8 cellular contexts compared by ENCODE assay signal in the genomic region with DNA sequence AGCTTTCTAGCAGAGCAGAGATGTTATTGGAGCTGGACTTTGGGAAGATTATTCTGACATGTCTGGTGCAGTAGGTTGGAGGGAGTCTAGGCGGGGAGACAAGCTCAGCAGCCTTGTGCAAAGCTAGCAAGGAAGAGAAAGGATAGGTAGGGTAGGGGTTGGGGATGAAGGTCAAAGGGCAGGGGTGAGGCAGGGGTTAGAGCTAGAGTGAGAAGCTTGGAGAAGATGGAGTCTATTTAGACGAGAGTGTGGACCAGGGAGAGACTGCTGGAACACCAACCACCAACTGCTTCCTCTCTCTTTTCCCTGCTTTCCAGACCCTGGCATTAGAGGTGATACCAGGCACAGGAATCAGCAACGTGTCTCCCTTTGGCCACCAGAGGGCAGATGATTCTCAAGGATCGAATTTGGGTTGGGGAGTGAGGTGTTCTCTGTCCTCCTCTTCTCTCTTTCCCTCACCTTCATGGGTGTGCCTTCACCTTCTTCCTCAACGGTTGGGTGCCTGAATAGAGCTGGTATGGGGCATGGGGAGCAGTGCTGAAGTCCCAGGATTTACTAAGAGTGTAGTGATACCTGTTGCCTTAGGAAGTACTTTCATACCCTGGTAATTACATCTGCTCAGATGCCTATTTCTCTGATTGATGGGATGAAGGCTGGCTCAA. TPM values are rescaled to one million over a fixed set of nuclear protein-coding genes. Genes with fewer than 3 reads are reported as not detected.
DNase-seq lines count a peak whose midpoint lies in the region; ATAC-seq and TF ChIP-seq lines count a peak whose summit lies in the region.

No MANE protein-coding gene starts in this region.

- H3K27me3 Mint-ChIP-seq in activated CD4-positive, alpha-beta T cell treated with anti-CD3 and anti-CD28 coated beads, Interleukin-2, amount 10 ng/mL, durations not matched to agents 7 days and 5 days = no peaks in the 10 kb centered on the region

- H3K9me3 Mint-ChIP-seq in activated CD4-positive, alpha-beta T cell treated with anti-CD3 and anti-CD28 coated beads, Interleukin-2, amount 10 ng/mL, durations not matched to agents 7 days and 5 days = no peaks in the 10 kb centered on the region

- in situ Hi-C loops in HAP-1 (cut with MboI; ENCODE audit: low sequenced_read_pairs) = loop anchor here (5.0 kb wide), 2 partner anchors 110 to 310 kb away; no protein-coding TSS in a partner anchor

- H3K4me3 ChIP-seq in HAP-1 (no peak overlapping the region), coronary artery (no peak overlapping the region), left lung (peak overlapping the region in 1 of 2 donors; percentile 90)

- POLR2A ChIA-PET in activated CD4-positive, alpha-beta T cell treated with anti-CD3 and anti-CD28 coated beads, Interleukin-2, amount 10 ng/mL, durations not matched to agents 7 days and 5 days (lab: Charles Lee) = no interaction called here

- peaks cover 46% of the 10 kb centered on the region for H3K4me1 Mint-ChIP-seq in activated CD4-positive, alpha-beta T cell treated with anti-CD3 and anti-CD28 coated beads, Interleukin-2, amount 10 ng/mL, durations not matched to agents 7 days and 5 days

- peak overlapping the region; percentile 92 for H3K27ac Mint-ChIP-seq in activated CD4-positive, alpha-beta T cell treated with anti-CD3 and anti-CD28 coated beads, Interleukin-2, amount 10 ng/mL, durations not matched to agents 7 days and 5 days

- H3K9me3 ChIP-seq in HAP-1 (no peaks in the 10 kb centered on the region), left lung (no peaks in the 10 kb centered on the region)

- DNase-seq in AG08396 (ENCODE audit: low spot score) (peak; percentile 79), HAP-1 (ENCODE audit: low spot score in 2 of 2) (peak; percentile 71 to 84), NCI-H524 (lab: John Stamatoyannopoulos, UW) (peak; percentile 80), coronary artery (ENCODE audit: low spot score) (no peak), left lung (peak in 1 of 2 donors; percentile 69), mesenteric fat pad (ENCODE audit: low spot score) (no peak)
- DNase-seq in activated CD4-positive, alpha-beta T cell treated with anti-CD3 and anti-CD28 coated beads, Interleukin-2, amount 10 ng/mL, durations not matched to agents 7 days and 5 days = peak; percentile 86
- DNase-seq in stimulated activated CD4-positive, alpha-beta T cell treated with anti-CD3 and anti-CD28 coated beads, Interleukin-4, amount 100 ng/mL, for 48 hours (ENCODE audit: low read depth in 2 of 2) = peak; percentile 58 to 60

- intact Hi-C loops in left lung (cut with DNase I) = loop anchor here (5.0 to 10.0 kb wide), 3 partner anchors 105 to 318 kb away; no protein-coding TSS in a partner anchor

- H3K36me3 ChIP-seq in HAP-1 (replicated peaks) (peaks cover 9% of the 10 kb centered on the region), left lung (peaks cover 0 to 8% of the 10 kb centered on the region in 2 donors)

- CTCF ChIA-PET in activated CD4-positive, alpha-beta T cell treated with anti-CD3 and anti-CD28 coated beads, Interleukin-2, amount 10 ng/mL, durations not matched to agents 7 days and 5 days (lab: Charles Lee) = interaction anchor here (0.6 to 4.1 kb wide), 32 partner anchors 8 to 361 kb away, joined by 3 to 29 read pairs (median 4); a partner anchor contains a TSS

- H3K27ac ChIP-seq in coronary artery (peak overlapping the region; percentile 74 to 89), left lung (peak overlapping the region; percentile 85 to 97)

- ATAC-seq in left lung = peak; percentile 39

- H3K36me3 Mint-ChIP-seq in activated CD4-positive, alpha-beta T cell treated with anti-CD3 and anti-CD28 coated beads, Interleukin-2, amount 10 ng/mL, durations not matched to agents 7 days and 5 days (ENCODE audit: low read depth) = peaks cover 21% of the 10 kb centered on the region

- H3K4me1 ChIP-seq in HAP-1 (peaks cover 6% of the 10 kb centered on the region; the same call in 1 of the 2 replicates), left lung (peaks cover 33 to 37% of the 10 kb centered on the region in 2 donors)

- H3K27me3 ChIP-seq in HAP-1 (ENCODE audit: low read depth) (no peaks in the 10 kb centered on the region), left lung (no peaks in the 10 kb centered on the region)

- peak; percentile 67 for TF ChIP-seq CTCF in coronary artery (IDR thresholded peaks at IDR 0.05)
- peak; percentile 73 to 90 for TF ChIP-seq CTCF in left lung (IDR thresholded peaks at IDR 0.05)

- H3K4me3 Mint-ChIP-seq in activated CD4-positive, alpha-beta T cell treated with anti-CD3 and anti-CD28 coated beads, Interleukin-2, amount 10 ng/mL, durations not matched to agents 7 days and 5 days = peak overlapping the region; percentile 6

RNA-seq across cellular contexts. Expression of a gene that starts 1.8 kb away (rescaled TPM):
- 10 to 100 TPM; 68.3 to 69.2 TPM for total RNA-seq in activated CD4-positive, alpha-beta T cell treated with anti-CD3 and anti-CD28 coated beads, Interleukin-2, amount 10 ng/mL, durations not matched to agents 7 days and 5 days
- 10 to 100 TPM; 38.9 to 45.5 TPM for total RNA-seq in left lung
- total RNA-seq in mesenteric fat pad = 32.2 TPM

RNA-seq across cellular contexts. Expression of a gene that starts 23.9 kb away (rescaled TPM):
- 10 to 100 TPM; 38.4 to 40.7 TPM for total RNA-seq in activated CD4-positive, alpha-beta T cell treated with anti-CD3 and anti-CD28 coated beads, Interleukin-2, amount 10 ng/mL, durations not matched to agents 7 days and 5 days
- total RNA-seq in left lung (10 to 100 TPM; 20.3 to 21.7 TPM), mesenteric fat pad (16.2 TPM)

Comparison
In these comparisons a context has a peak if more than half of its experiments do, and no peak if none do; other contexts are left out.
1. DNase-seq: peak in AG08396 (single experiment), HAP-1 (2 of 2), NCI-H524 (2 of 2), activated CD4-positive, alpha-beta T cell treated with anti-CD3 and anti-CD28 coated beads, Interleukin-2, amount 10 ng/mL, durations not matched to agents 7 days and 5 days (single experiment) and stimulated activated CD4-positive, alpha-beta T cell treated with anti-CD3 and anti-CD28 coated beads, Interleukin-4, amount 100 ng/mL, for 48 hours (2 of 2); none in coronary artery (single experiment) and mesenteric fat pad (single experiment).